ENCODE assay signal across 34 cellular contexts in genomic region chr6:138094260-138094659, GRCh38.
"Had no signal": no experiment of that assay in that cellular context is flagged by ENCODE, and none has a peak within 500 bp of the region (broad histone marks: within the 10 kb centered on the region; RNA-seq: fewer than 3 reads in every experiment).

No MANE protein-coding gene starts in this region.

- H3K27ac ChIP-seq: KMS-11 had no signal

- DNase-seq: Karpas-422, Kasumi-1, KG1, MG63, MM.1S, MV-4-11, NCI-H1048, NCI-H1092, NCI-H1092 treated with DMSO at 0.1 percent for 48 hours, NCI-H1105, NCI-H1105 treated with DMSO at 0.1 percent for 48 hours, NCI-H1417, NCI-H1417 treated with DMSO at 0.1 percent for 48 hours, NCI-H1436, NCI-H1436 treated with DMSO at 0.1 percent for 48 hours, NCI-H146, NCI-H1694, NCI-H1694 treated with DMSO at 0.1 percent for 48 hours, NCI-H187, NCI-H187 treated with DMSO at 0.1 percent for 48 hours, NCI-H1930, NCI-H2029, NCI-H2029 treated with DMSO at 0.1 percent for 48 hours, NCI-H2081, NCI-H2081 treated with DMSO at 0.1 percent for 48 hours, NCI-H2107, NCI-H2171, NCI-H2171 treated with DMSO at 0.1 percent for 48 hours, NCI-H2227 treated with DMSO at 0.1 percent for 48 hours, NCI-H226, NCI-H345, NCI-H446, NCI-H446 treated with DMSO at 0.1 percent for 48 hours had no signal

- H3K4me3 ChIP-seq: MG63 had no signal

- H3K27me3 ChIP-seq: MG63 had no signal
